ENCODE assay signal across 1 cellular context in genomic region chr7:140877249-140877524, GRCh38.
TF ChIP-seq lines count a peak whose summit lies in the region.

No MANE protein-coding gene starts in this region.

TF ChIP-seq in WTC11, 78 proteins besides CTCF, POLR2A, EP300 and RAD21 (continued from another document):
- TF ChIP-seq ZNF416 (CRISPR knock-in tag; IDR thresholded peaks at IDR 0.05) (no peak), ARID4B (CRISPR knock-in tag; IDR thresholded peaks at IDR 0.05; ENCODE audit: borderline replicate concordance) (no peak)
